Comparison of ENCODE assay signal across 7 cellular contexts in the genomic region with DNA sequence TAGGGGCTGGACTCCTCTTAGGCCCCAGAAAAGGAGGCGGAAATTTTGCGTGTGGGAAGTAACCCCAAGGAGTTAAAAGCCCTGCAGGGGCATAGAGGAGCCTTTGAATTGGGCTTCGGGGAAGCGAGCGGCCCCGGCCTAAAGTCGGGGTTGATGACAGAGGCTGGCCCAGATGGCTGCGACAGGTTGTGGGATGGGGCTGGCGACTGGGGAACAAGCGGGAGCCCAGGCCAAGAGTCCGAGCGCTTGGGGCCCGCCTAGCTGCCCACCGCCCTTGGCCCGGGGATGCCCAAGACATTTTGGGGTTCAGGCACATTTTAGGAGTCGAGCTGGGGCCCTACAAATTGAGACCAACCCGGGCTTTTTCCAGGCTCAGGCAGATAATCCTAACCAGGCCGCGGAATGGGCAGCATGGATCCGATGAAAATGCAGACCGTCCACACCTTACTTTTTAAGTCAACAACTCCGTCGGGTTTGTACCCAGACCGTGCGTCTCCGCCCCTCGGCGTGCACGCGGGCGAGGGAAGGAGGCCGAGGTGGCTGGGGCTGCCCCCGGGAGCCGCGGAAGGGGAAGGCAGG. TPM values are rescaled to one million over a fixed set of nuclear protein-coding genes. Genes with fewer than 3 reads are reported as not detected.
A peak's percentile ranks its signal among the peaks of the same experiment; 100 is the strongest.
DNase-seq lines count a peak whose midpoint lies in the region; ATAC-seq and TF ChIP-seq lines count a peak whose summit lies in the region.
"Had no signal": no experiment of that assay in that cellular context is flagged by ENCODE, and none has a peak within 500 bp of the region (broad histone marks: within the 10 kb centered on the region; RNA-seq: fewer than 3 reads in every experiment).

No MANE protein-coding gene starts in this region.

- CTCF ChIA-PET in HEK293 (lab: Yijun Ruan, JAX): interaction anchor here (1.1 to 2.2 kb wide), 2 partner anchors 15 to 106 kb away, joined by 5 to 6 read pairs; no protein-coding TSS in a partner anchor

- in situ Hi-C loops in GM13976 (cut with MboI; ENCODE audit: low sequenced_read_pairs, unreplicated experiment) (no loop called here), HAP-1 (cut with MboI; ENCODE audit: low sequenced_read_pairs) (no loop called here)

- peaks cover 4% of the 10 kb centered on the region for H3K36me3 Mint-ChIP-seq in neural crest cell (ENCODE audit: low read depth)

- TF ChIP-seq POLR2A in breast epithelium (IDR thresholded peaks at IDR 0.05): no peak

- H3K27me3 ChIP-seq in breast epithelium: no peaks in the 10 kb centered on the region
- no peaks in the 10 kb centered on the region for H3K27me3 ChIP-seq in HAP-1 (ENCODE audit: low read depth)

- H3K27ac Mint-ChIP-seq in neural crest cell (ENCODE audit: unreplicated experiment): peak overlapping the region; percentile 89

- intact Hi-C loops in breast epithelium (cut with DNase I; ENCODE audit: low total_unique reads): no loop called here

- H3K36me3 ChIP-seq in HEK293 (ENCODE audit: control insufficient read depth in 2 of 2, insufficient read depth in 1 of 2, low read length in 2 of 2) (peaks cover 0 to 29% of the 10 kb centered on the region in 2 experiments; a peak in 1 of 3 replicates), breast epithelium (no peaks in the 10 kb centered on the region), HAP-1 (replicated peaks) (no peaks in the 10 kb centered on the region; the same call in 1 of the 2 replicates)

- peak in 1 of 2 donors; percentile 42 for DNase-seq in breast epithelium (ENCODE audit: low spot score in 2 of 2)
- no peak for DNase-seq in neural crest cell (ENCODE audit: low read depth, low spot score)
- DNase-seq in GM13976 (ENCODE audit: low spot score): no peak
- DNase-seq in HAP-1 (ENCODE audit: low spot score in 2 of 2): no peak

- H3K27me3 Mint-ChIP-seq in neural crest cell (ENCODE audit: low read depth): peaks cover 44% of the 10 kb centered on the region

- peak overlapping the region; percentile 68 for H3K27ac ChIP-seq in HEK293 (ENCODE audit: extremely low read depth, low read depth, low read length)
- peak overlapping the region; percentile 93 to 97 for H3K27ac ChIP-seq in breast epithelium
- H3K27ac ChIP-seq: HL-60 had no signal

- TF ChIP-seq CTCF in HEK293 (tag by site-specific recombination; IDR thresholded peaks at IDR 0.05) (no peak), breast epithelium (IDR thresholded peaks at IDR 0.05) (no peak), neural crest cell (conservative IDR thresholded peaks at IDR 0.05) (no peak), GM13976 (IDR thresholded peaks at IDR 0.05; ENCODE audit: borderline replicate concordance, control extremely low read depth, extremely low read depth, insufficient read depth, missing control alignments) (no peak)

- POLR2A ChIA-PET in HEK293 (lab: Yijun Ruan, JAX): interaction anchor here (1.0 to 2.4 kb wide), 11 partner anchors 10 to 263 kb away, joined by 3 to 40 read pairs (median 5); a partner anchor contains a TSS

- peak overlapping the region; percentile 94 for H3K4me3 Mint-ChIP-seq in neural crest cell

- H3K9me3 ChIP-seq in HEK293 (ENCODE audit: control insufficient read depth, insufficient read depth, low read depth, low read length) (no peaks in the 10 kb centered on the region), breast epithelium (no peaks in the 10 kb centered on the region), HAP-1 (no peaks in the 10 kb centered on the region)

- ATAC-seq in GM21723 (IDR thresholded peaks at IDR 0.05; ENCODE audit: unreplicated experiment): no peak

- peak overlapping the region; percentile 56 for H3K4me3 ChIP-seq in HEK293 (ENCODE audit: low read depth, low read length)
- H3K4me3 ChIP-seq in breast epithelium: peak overlapping the region; percentile 47 to 84 (median 60)
- H3K4me3 ChIP-seq in HAP-1: no peak overlapping the region

- peaks cover 45% of the 10 kb centered on the region for H3K4me1 Mint-ChIP-seq in neural crest cell

- H3K4me1 ChIP-seq in HEK293 (ENCODE audit: control insufficient read depth, insufficient read depth, low read length) (peaks cover 7% of the 10 kb centered on the region), breast epithelium (peaks cover 5 to 15% of the 10 kb centered on the region in 2 donors), HAP-1 (peaks cover 26% of the 10 kb centered on the region)

- H3K9me3 Mint-ChIP-seq in neural crest cell: no peaks in the 10 kb centered on the region

TF ChIP-seq in HEK293, 187 proteins besides CTCF, POLR2A, EP300 and RAD21:
- TF ChIP-seq, protein P1, sequence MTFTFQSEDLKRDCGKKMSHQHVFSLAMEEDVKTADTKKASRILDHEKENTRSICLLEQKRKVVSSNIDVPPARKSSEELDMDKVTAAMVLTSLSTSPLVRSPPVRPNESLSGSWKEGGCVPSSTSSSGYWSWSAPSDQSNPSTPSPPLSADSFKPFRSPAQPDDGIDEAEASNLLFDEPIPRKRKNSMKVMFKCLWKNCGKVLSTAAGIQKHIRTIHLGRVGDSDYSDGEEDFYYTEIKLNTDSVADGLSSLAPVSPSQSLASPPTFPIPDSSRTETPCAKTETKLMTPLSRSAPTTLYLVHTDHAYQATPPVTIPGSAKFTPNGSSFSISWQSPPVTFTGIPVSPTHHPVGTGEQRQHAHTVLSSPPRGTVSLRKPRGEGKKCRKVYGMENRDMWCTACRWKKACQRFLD (tag by site-specific recombination; IDR thresholded peaks at IDR 0.05): no peak
- TF ChIP-seq ZNF621 (tag by site-specific recombination; IDR thresholded peaks at IDR 0.05): no peak
- TF ChIP-seq ZNF76 (tag by site-specific recombination; IDR thresholded peaks at IDR 0.05; ENCODE audit: borderline replicate concordance, low read depth): no peak
- TF ChIP-seq, protein P2, sequence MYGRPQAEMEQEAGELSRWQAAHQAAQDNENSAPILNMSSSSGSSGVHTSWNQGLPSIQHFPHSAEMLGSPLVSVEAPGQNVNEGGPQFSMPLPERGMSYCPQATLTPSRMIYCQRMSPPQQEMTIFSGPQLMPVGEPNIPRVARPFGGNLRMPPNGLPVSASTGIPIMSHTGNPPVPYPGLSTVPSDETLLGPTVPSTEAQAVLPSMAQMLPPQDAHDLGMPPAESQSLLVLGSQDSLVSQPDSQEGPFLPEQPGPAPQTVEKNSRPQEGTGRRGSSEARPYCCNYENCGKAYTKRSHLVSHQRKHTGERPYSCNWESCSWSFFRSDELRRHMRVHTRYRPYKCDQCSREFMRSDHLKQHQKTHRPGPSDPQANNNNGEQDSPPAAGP (tag by site-specific recombination; IDR thresholded peaks at IDR 0.05): peak; percentile 4; the same call in 1 of the 2 replicates
- no peak for TF ChIP-seq ZNF677 (tag by site-specific recombination; IDR thresholded peaks at IDR 0.05)
- no peak for TF ChIP-seq RBAK (tag by site-specific recombination; IDR thresholded peaks at IDR 0.05)
- TF ChIP-seq ZNF341 (tag by site-specific recombination; IDR thresholded peaks at IDR 0.05; ENCODE audit: low read depth): no peak
- TF ChIP-seq ZNF335 (tag by site-specific recombination; conservative IDR thresholded peaks at IDR 0.05): peak; percentile 42
- 0 out of 2 replicates have a peak, but pooled peaks have one; percentile 50 for TF ChIP-seq TCF7L2 (IDR thresholded peaks at IDR 0.05; ENCODE audit: borderline replicate concordance, low read depth, low read length)
- TF ChIP-seq ZBTB8A (tag by site-specific recombination; IDR thresholded peaks at IDR 0.05): 0 out of 2 replicates have a peak, but pooled peaks have one; percentile 57
- peak; percentile 85; the same call in 1 of the 2 replicates for TF ChIP-seq SCRT1 (tag by site-specific recombination; IDR thresholded peaks at IDR 0.05; ENCODE audit: borderline replicate concordance)
- no peak for TF ChIP-seq ZNF274 (IDR thresholded peaks at IDR 0.05; ENCODE audit: low read length)
- no peak for TF ChIP-seq ZNF274 (tag by site-specific recombination; IDR thresholded peaks at IDR 0.05; ENCODE audit: borderline replicate concordance)
- TF ChIP-seq SALL2 (tag by site-specific recombination; IDR thresholded peaks at IDR 0.05; ENCODE audit: borderline replicate concordance): no peak
- TF ChIP-seq ZNF791 (tag by site-specific recombination; IDR thresholded peaks at IDR 0.05): no peak
- TF ChIP-seq ZEB2 (tag by site-specific recombination; IDR thresholded peaks at IDR 0.05): no peak
- no peak for TF ChIP-seq ZNF223 (tag by site-specific recombination; IDR thresholded peaks at IDR 0.05)
- no peak for TF ChIP-seq ZNF239 (tag by site-specific recombination; IDR thresholded peaks at IDR 0.05)

RNA-seq across cellular contexts. Expression of a gene that starts 0.5 kb away (rescaled TPM):
- total RNA-seq in breast epithelium (10 to 100 TPM in 2 of 3 donors, 1 to 10 TPM in 1; 9.3 to 49.9 (median 36.7) TPM), neural crest cell (61.2 and 62.0 TPM in 2 replicates)

RNA-seq across cellular contexts. Expression of a gene that starts 13.7 kb away (rescaled TPM):
- total RNA-seq in breast epithelium: 10 to 100 TPM; 12.6 to 26.2 (median 24.4) TPM
- total RNA-seq in neural crest cell: 31.3 and 33.1 TPM in 2 replicates

RNA-seq across cellular contexts. Expression of a gene that starts 17.0 kb away (rescaled TPM):
- total RNA-seq in breast epithelium (10 to 100 TPM; 58.0 to 70.0 (median 61.9) TPM), neural crest cell (86.7 and 89.7 TPM in 2 replicates)

RNA-seq across cellular contexts. Expression of a gene that starts 19.7 kb away (rescaled TPM):
- total RNA-seq in breast epithelium (10 to 100 TPM in 1 of 3 donors, 1 to 10 TPM in 2; 6.7 to 13.1 (median 9.4) TPM), neural crest cell (56.9 and 57.8 TPM in 2 replicates)

RNA-seq across cellular contexts. Expression of a gene that starts 19.8 kb away (rescaled TPM):
- 1 to 10 TPM in 2 of 3 donors, under 1 TPM in 1; 0.64 to 1.6 (median 1.3) TPM for total RNA-seq in breast epithelium
- total RNA-seq in neural crest cell: 7.3 and 7.9 TPM in 2 replicates
